In genomic region chr4:55722132-55722531, GRCh38 we compare ENCODE assay signal across 12 cellular contexts.
"Had no signal": no experiment of that assay in that cellular context is flagged by ENCODE, and none has a peak within 500 bp of the region (broad histone marks: within the 10 kb centered on the region; RNA-seq: fewer than 3 reads in every experiment).

No MANE protein-coding gene starts in this region.

- DNase-seq: activated CD4-positive, alpha-beta T cell treated with anti-CD3 and anti-CD28 coated beads, Interleukin-2, amount 50 U/mL, for 1 hour; activated naive CD4-positive, alpha-beta T cell treated with anti-CD3 and anti-CD28 coated beads, Interleukin-2, amount 50 U/mL, for 16 hours; caudate nucleus; colonic mucosa; esophagus squamous epithelium; foreskin fibroblast; glutamatergic neuron; left cardiac atrium; lower lobe of right lung; midbrain; thyroid gland had no signal

- H3K36me3 Mint-ChIP-seq: neural progenitor cell had no signal

- ATAC-seq: left cardiac atrium, lower lobe of right lung had no signal

- H3K4me3 Mint-ChIP-seq: neural progenitor cell had no signal

- H3K9me3 Mint-ChIP-seq: neural progenitor cell had no signal

- H3K27ac Mint-ChIP-seq: neural progenitor cell had no signal
